8 cellular contexts compared by ENCODE assay signal in the genomic region with DNA sequence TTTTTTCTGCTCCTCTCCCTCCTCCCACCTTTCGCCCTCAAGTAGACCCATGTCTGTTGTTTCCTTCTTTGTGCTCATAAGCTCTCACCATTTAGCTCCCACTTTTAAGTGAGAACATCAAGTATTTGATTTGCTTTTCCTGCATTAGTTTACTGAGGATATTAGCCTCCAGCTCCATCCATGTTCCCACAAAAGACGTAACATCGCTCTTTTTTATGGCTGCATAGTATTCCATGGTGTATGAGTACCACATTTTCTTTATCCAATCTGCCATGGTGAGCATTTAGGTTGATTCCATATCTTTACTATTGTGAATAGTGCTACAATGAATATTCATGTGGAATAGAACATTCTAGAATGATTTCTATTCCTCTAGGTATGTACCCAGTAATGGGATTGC.
"Had no signal": no experiment of that assay in that cellular context is flagged by ENCODE, and none has a peak within 500 bp of the region (broad histone marks: within the 10 kb centered on the region; RNA-seq: fewer than 3 reads in every experiment).

No MANE protein-coding gene starts in this region.

- FAIRE-seq: G401.6, GM12878, GM12891, GM12892, GM18507, GM19239 had no signal

- H3K4me3 ChIP-seq: GM12878 had no signal

- ATAC-seq: GM12878 had no signal

- DNase-seq: GDM1, GF-D8 had no signal
